ENCODE assay signal across 24 cellular contexts in genomic region chr2:21617885-21618434, GRCh38.
"Had no signal": no experiment of that assay in that cellular context is flagged by ENCODE, and none has a peak within 500 bp of the region (broad histone marks: within the 10 kb centered on the region; RNA-seq: fewer than 3 reads in every experiment).

No MANE protein-coding gene starts in this region.

- H3K27me3 ChIP-seq: dorsolateral prefrontal cortex, esophagus muscularis mucosa, foreskin keratinocyte, gastrocnemius medialis, heart right ventricle had no signal

- H3K36me3 Mint-ChIP-seq: mesothelial cell of epicardium, naive B cell had no signal

- H3K4me3 Mint-ChIP-seq: mesothelial cell of epicardium, naive B cell had no signal

- H3K36me3 ChIP-seq: esophagus muscularis mucosa, gastrocnemius medialis, heart right ventricle, lower lobe of right lung had no signal

- H3K27ac ChIP-seq: coronary artery, dorsolateral prefrontal cortex, esophagus muscularis mucosa, foreskin keratinocyte, gastrocnemius medialis, heart right ventricle, lower lobe of right lung had no signal

- DNase-seq: dermis blood vessel endothelial cell; dorsolateral prefrontal cortex; effector CD4-positive, alpha-beta T cell; effector memory CD4-positive, alpha-beta T cell; foreskin keratinocyte; gastrocnemius medialis; glutamatergic neuron; heart right ventricle; hippocampal formation; kidney; kidney glomerular epithelial cell; left colon; left ventricle myocardium superior; lower lobe of right lung; mesenchymal stem cell; mucosa of descending colon; naive B cell had no signal

- H3K4me1 Mint-ChIP-seq: mesothelial cell of epicardium, naive B cell had no signal

- H3K4me1 ChIP-seq: esophagus muscularis mucosa, foreskin keratinocyte, gastrocnemius medialis, heart right ventricle, lower lobe of right lung had no signal

- ATAC-seq: foreskin keratinocyte, gastrocnemius medialis, heart right ventricle, left colon, left lobe of liver, left ventricle myocardium superior, lower lobe of right lung, mucosa of descending colon had no signal

- FAIRE-seq: colon, endothelial cell of umbilical vein, islet of Langerhans, kidney had no signal

- H3K9me3 ChIP-seq: esophagus muscularis mucosa, gastrocnemius medialis, lower lobe of right lung, mucosa of descending colon had no signal

- H3K27ac Mint-ChIP-seq: mesothelial cell of epicardium, naive B cell had no signal

- H3K4me3 ChIP-seq: coronary artery, dorsolateral prefrontal cortex, esophagus muscularis mucosa, gastrocnemius medialis, heart right ventricle, lower lobe of right lung, mucosa of descending colon had no signal

- H3K27me3 Mint-ChIP-seq: naive B cell had no signal
